ENCODE assay signal across 8 cellular contexts in the genomic region with DNA sequence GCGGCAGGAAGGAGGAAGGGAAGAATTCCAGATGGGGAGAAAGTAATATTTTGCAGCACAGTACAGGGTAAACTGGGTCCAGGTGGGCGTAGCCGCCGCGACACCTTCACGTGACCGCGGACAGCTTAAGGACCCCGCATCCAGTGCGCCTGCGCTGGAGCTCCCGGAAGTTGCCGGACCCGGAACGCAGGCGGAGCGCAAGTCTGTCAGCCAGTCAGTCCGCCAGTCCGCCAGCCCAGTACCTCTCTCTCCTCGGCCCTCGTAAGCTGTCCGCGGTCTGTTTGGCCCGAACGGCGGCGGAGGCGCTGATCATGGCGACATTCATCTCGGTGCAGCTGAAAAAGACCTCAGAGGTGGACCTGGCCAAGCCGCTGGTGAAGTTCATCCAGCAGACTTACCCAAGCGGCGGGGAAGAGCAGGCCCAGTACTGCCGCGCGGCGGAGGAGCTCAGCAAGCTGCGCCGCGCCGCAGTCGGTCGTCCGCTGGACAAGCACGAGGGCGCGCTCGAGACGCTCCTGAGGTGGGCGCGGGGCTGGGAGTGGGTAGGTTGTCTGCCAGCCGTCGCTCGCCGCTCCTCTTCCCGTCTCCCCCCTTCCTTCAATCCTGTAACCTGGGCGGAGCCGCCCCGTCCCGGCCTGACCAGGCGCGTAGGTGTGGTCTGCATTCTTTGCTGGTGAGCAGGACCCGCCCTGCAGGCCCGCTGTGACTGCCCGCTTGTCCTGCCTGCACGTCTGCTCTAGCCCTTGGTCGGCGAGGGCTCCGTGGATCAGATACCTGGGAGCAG. TPM values are rescaled to one million over a fixed set of nuclear protein-coding genes. Genes with fewer than 3 reads are reported as not detected.
DNase-seq lines count a peak whose midpoint lies in the region; ATAC-seq and TF ChIP-seq lines count a peak whose summit lies in the region.

A gene with protein sequence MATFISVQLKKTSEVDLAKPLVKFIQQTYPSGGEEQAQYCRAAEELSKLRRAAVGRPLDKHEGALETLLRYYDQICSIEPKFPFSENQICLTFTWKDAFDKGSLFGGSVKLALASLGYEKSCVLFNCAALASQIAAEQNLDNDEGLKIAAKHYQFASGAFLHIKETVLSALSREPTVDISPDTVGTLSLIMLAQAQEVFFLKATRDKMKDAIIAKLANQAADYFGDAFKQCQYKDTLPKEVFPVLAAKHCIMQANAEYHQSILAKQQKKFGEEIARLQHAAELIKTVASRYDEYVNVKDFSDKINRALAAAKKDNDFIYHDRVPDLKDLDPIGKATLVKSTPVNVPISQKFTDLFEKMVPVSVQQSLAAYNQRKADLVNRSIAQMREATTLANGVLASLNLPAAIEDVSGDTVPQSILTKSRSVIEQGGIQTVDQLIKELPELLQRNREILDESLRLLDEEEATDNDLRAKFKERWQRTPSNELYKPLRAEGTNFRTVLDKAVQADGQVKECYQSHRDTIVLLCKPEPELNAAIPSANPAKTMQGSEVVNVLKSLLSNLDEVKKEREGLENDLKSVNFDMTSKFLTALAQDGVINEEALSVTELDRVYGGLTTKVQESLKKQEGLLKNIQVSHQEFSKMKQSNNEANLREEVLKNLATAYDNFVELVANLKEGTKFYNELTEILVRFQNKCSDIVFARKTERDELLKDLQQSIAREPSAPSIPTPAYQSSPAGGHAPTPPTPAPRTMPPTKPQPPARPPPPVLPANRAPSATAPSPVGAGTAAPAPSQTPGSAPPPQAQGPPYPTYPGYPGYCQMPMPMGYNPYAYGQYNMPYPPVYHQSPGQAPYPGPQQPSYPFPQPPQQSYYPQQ (plus strand): TSS at position 213 of the 784 bp plus-strand sequence. CDS start 99 bp downstream, at position 312.

- H3K27me3 ChIP-seq in GM23338 (ENCODE audit: insufficient read depth), result no peaks in the 10 kb centered on the region

- no peaks in the 10 kb centered on the region for H3K9me2 ChIP-seq in GM23338 (ENCODE audit: insufficient read depth)

- H3K36me3 Mint-ChIP-seq in GM23338 (ENCODE audit: low read depth) (peaks cover 21% of the 10 kb centered on the region), nephron progenitor cell (ENCODE audit: low read depth) (peaks cover 22% of the 10 kb centered on the region)

- H2AFZ ChIP-seq in GM23338, result peak within 1 kb of the TSS; percentile 99

- H3K4me1 Mint-ChIP-seq in GM23338 (peaks cover 19% of the 10 kb centered on the region), nephron progenitor cell (peaks cover 38% of the 10 kb centered on the region)
- peaks cover 50% of the 10 kb centered on the region for H3K4me1 Mint-ChIP-seq in stimulated activated naive CD8-positive, alpha-beta T cell treated with anti-CD3 and anti-CD28 coated beads, Interleukin-15, amount 100 ng/mL, for 72 hours

- peak; percentile 97 for ATAC-seq in GM23338
- ATAC-seq in stimulated activated naive CD8-positive, alpha-beta T cell treated with anti-CD3 and anti-CD28 coated beads, Interleukin-15, amount 100 ng/mL, for 72 hours, result peak; percentile 90

- peaks cover 6% of the 10 kb centered on the region for H3K27me3 Mint-ChIP-seq in GM23338 (ENCODE audit: insufficient read depth, low read depth, poor library complexity)
- H3K27me3 Mint-ChIP-seq in nephron progenitor cell (ENCODE audit: low read depth, poor library complexity), result peaks cover 4% of the 10 kb centered on the region
- H3K27me3 Mint-ChIP-seq in stimulated activated naive CD8-positive, alpha-beta T cell treated with anti-CD3 and anti-CD28 coated beads, Interleukin-15, amount 100 ng/mL, for 72 hours, result no peaks in the 10 kb centered on the region

- H3K9me3 Mint-ChIP-seq in GM23338, result peaks cover 9% of the 10 kb centered on the region
- peaks cover 17% of the 10 kb centered on the region for H3K9me3 Mint-ChIP-seq in nephron progenitor cell
- no peaks in the 10 kb centered on the region for H3K9me3 Mint-ChIP-seq in stimulated activated naive CD8-positive, alpha-beta T cell treated with anti-CD3 and anti-CD28 coated beads, Interleukin-15, amount 100 ng/mL, for 72 hours

- peak within 1 kb of the TSS; percentile 98 for H3K27ac ChIP-seq in GM23338 (ENCODE audit: low read depth)

- H3K79me2 ChIP-seq in GM23338 (replicated peaks; ENCODE audit: insufficient read depth), result peaks cover 53% of the 10 kb centered on the region

- DNase-seq in ELR (ENCODE audit: low read depth) (peak; percentile 95), GM23338 (ENCODE audit: low spot score) (peak; percentile 94), LHCN-M2 (ENCODE audit: low read depth) (peak; percentile 86), fibroblast of the aortic adventitia (ENCODE audit: low read depth) (peak; percentile 95), nephron progenitor cell (peak; percentile 88)
- DNase-seq in activated effector memory CD4-positive, alpha-beta T cell treated with Interleukin-2 at 50 U/mL for 16 hours, result peak; percentile 84
- DNase-seq in stimulated activated naive CD8-positive, alpha-beta T cell treated with anti-CD3 and anti-CD28 coated beads, Interleukin-15, amount 100 ng/mL, for 72 hours, result peak; percentile 89 to 91

- H3K4me2 ChIP-seq in GM23338, result peak within 1 kb of the TSS; percentile 98

- H4K20me1 ChIP-seq in GM23338 (replicated peaks; ENCODE audit: insufficient read depth), result no peaks in the 10 kb centered on the region

- H3F3A ChIP-seq in GM23338 (replicated peaks; ENCODE audit: low read depth), result no peaks in the 10 kb centered on the region; the same call in 1 of the 2 replicates

- H3K4me3 Mint-ChIP-seq in GM23338 (peak within 1 kb of the TSS; percentile 99), nephron progenitor cell (peak within 1 kb of the TSS; percentile 98)
- H3K4me3 Mint-ChIP-seq in stimulated activated naive CD8-positive, alpha-beta T cell treated with anti-CD3 and anti-CD28 coated beads, Interleukin-15, amount 100 ng/mL, for 72 hours, result peak within 1 kb of the TSS; percentile 95 to 96

- TF ChIP-seq CTCF in GM23338 (conservative IDR thresholded peaks at IDR 0.05; ENCODE audit: low read depth in 2 of 2), result no peak
- peak; percentile 16 for TF ChIP-seq CTCF in fibroblast of the aortic adventitia (IDR thresholded peaks at IDR 0.05; ENCODE audit: insufficient read depth, low read length)
- TF ChIP-seq CTCF in nephron progenitor cell (IDR thresholded peaks at IDR 0.05), result no peak

- peaks cover 8% of the 10 kb centered on the region; the same call in 1 of the 2 replicates for H3K4me1 ChIP-seq in GM23338 (ENCODE audit: insufficient read depth)

- TF ChIP-seq POLR2A in Raji (IDR thresholded peaks at IDR 0.05; ENCODE audit: insufficient read depth, low read depth, low read length), result peak; percentile 99

- H3K4me3 ChIP-seq in GM23338 (peak within 1 kb of the TSS; percentile 90), fibroblast of the aortic adventitia (ENCODE audit: low read depth, low read length) (peak within 1 kb of the TSS; percentile 98)

- H3K36me3 ChIP-seq in GM23338 (ENCODE audit: insufficient read depth), result peaks cover 4% of the 10 kb centered on the region; the same call in 1 of the 2 replicates

- H3K27ac Mint-ChIP-seq in GM23338 (peak within 1 kb of the TSS; percentile 97), nephron progenitor cell (peak within 1 kb of the TSS; percentile 74)
- peak within 1 kb of the TSS; percentile 88 to 96 for H3K27ac Mint-ChIP-seq in stimulated activated naive CD8-positive, alpha-beta T cell treated with anti-CD3 and anti-CD28 coated beads, Interleukin-15, amount 100 ng/mL, for 72 hours

TF ChIP-seq in GM23338, 12 proteins besides CTCF, POLR2A, EP300 and RAD21 (continues in another document):
- TF ChIP-seq ETS1 (IDR thresholded peaks at IDR 0.05), result peak; percentile 66; the same call in 1 of the 2 replicates

RNA-seq across cellular contexts. Expression of the gene that starts here (rescaled TPM):
- 139 and 185 TPM in 2 replicates for total RNA-seq in GM23338 (2014; rRNA removed; shearing (Covaris generic))
- polyA plus RNA-seq in GM23338 (2016; fragmentation: Nextera tagmentation; extraction: Ambion mirVana), result 34.0 and 45.1 TPM in 2 replicates
- total RNA-seq in LHCN-M2 (2014; rRNA removed) (144 and 202 TPM in 2 replicates), fibroblast of the aortic adventitia (ENCODE audit: low replicate concordance) (105 and 258 TPM in 2 replicates)
- 82.8 TPM for polyA plus RNA-seq in LHCN-M2 (2012)

Comparison
In these comparisons a context has a peak if more than half of its experiments do, and no peak if none do; other contexts are left out.
1. Peak in every context shown above with its lines: DNase-seq, ATAC-seq, H3K4me3 ChIP-seq and H3K27ac ChIP-seq.